Comparison of ENCODE assay signal across 8 cellular contexts in genomic region chr20:45011108-45011526, GRCh38. TPM values are rescaled to one million over a fixed set of nuclear protein-coding genes. Genes with fewer than 3 reads are reported as not detected.
DNase-seq lines count a peak whose midpoint lies in the region; ATAC-seq, FAIRE-seq and TF ChIP-seq lines count a peak whose summit lies in the region.

No MANE protein-coding gene starts in this region.

- CTCF ChIA-PET in activated CD4-positive, alpha-beta memory T cell treated with anti-CD3 and anti-CD28 coated beads for 36 hours (lab: Charles Lee), result interaction anchor here (0.7 to 5.9 kb wide), 30 partner anchors 9 to 283 kb away, joined by 3 to 100 read pairs (median 4); partner anchors contain the start of gene STK4

- peaks cover 62% of the 10 kb centered on the region for H3K4me1 Mint-ChIP-seq in activated CD4-positive, alpha-beta memory T cell treated with anti-CD3 and anti-CD28 coated beads for 36 hours (ENCODE audit: low read depth)
- H3K4me1 Mint-ChIP-seq in naive B cell, result peaks cover 16 to 44% (median 27%) of the 10 kb centered on the region in 3 donors

- intact Hi-C loops in activated CD4-positive, alpha-beta memory T cell treated with anti-CD3 and anti-CD28 coated beads for 36 hours (cut with micrococcal nuclease), result loop anchor here (1.0 to 2.0 kb wide), 2 partner anchors 34 to 85 kb away; no protein-coding TSS in a partner anchor

- no peak overlapping the region for H3K4me3 ChIP-seq in epithelial cell of esophagus (ENCODE audit: low read length)

- no peaks in the 10 kb centered on the region for H3K9me3 Mint-ChIP-seq in activated CD4-positive, alpha-beta memory T cell treated with anti-CD3 and anti-CD28 coated beads for 36 hours
- H3K9me3 Mint-ChIP-seq in naive B cell, result no peaks in the 10 kb centered on the region

- H3K36me3 Mint-ChIP-seq in activated CD4-positive, alpha-beta memory T cell treated with anti-CD3 and anti-CD28 coated beads for 36 hours, result peaks cover 44% of the 10 kb centered on the region
- peaks cover 4 to 21% of the 10 kb centered on the region in 2 donors for H3K36me3 Mint-ChIP-seq in naive B cell

- H3K27ac Mint-ChIP-seq in activated CD4-positive, alpha-beta memory T cell treated with anti-CD3 and anti-CD28 coated beads for 36 hours, result no peak overlapping the region
- peak overlapping the region in 5 of 6 donors; percentile 7 to 87 (median 48) for H3K27ac Mint-ChIP-seq in naive B cell

- FAIRE-seq in GM19239 (lab: Jason Lieb, UNC), result peak; percentile 85

- no peak overlapping the region for H3K4me3 Mint-ChIP-seq in activated CD4-positive, alpha-beta memory T cell treated with anti-CD3 and anti-CD28 coated beads for 36 hours
- peak overlapping the region in 1 of 8 donors; percentile 35 for H3K4me3 Mint-ChIP-seq in naive B cell

- ATAC-seq in naive B cell (ENCODE audit: low read depth in 2 of 2), result peak; percentile 79 to 80
- no peak for ATAC-seq in GM21529 (IDR thresholded peaks at IDR 0.05; ENCODE audit: unreplicated experiment)

- H3K27me3 Mint-ChIP-seq in activated CD4-positive, alpha-beta memory T cell treated with anti-CD3 and anti-CD28 coated beads for 36 hours, result no peaks in the 10 kb centered on the region
- H3K27me3 Mint-ChIP-seq in naive B cell, result no peaks in the 10 kb centered on the region

- DNase-seq in AG08395 (ENCODE audit: low spot score) (peak; percentile 59), GM19239 (ENCODE audit: insufficient read length, low spot score) (no peak), NCI-H345 (lab: John Stamatoyannopoulos, UW) (peak; percentile 53), epithelial cell of esophagus (ENCODE audit: low read depth) (peak; percentile 64), naive B cell (peak; percentile 25), superior temporal gyrus (ENCODE audit: extremely low spot score) (peak; percentile 94)
- DNase-seq in activated CD4-positive, alpha-beta memory T cell treated with anti-CD3 and anti-CD28 coated beads for 36 hours, result peak; percentile 55

- TF ChIP-seq CTCF in epithelial cell of esophagus (IDR thresholded peaks at IDR 0.05; ENCODE audit: insufficient read depth, low read depth, low read length, missing control alignments), result peak; percentile 78

- POLR2A ChIA-PET in activated CD4-positive, alpha-beta memory T cell treated with anti-CD3 and anti-CD28 coated beads for 36 hours (lab: Charles Lee), result interaction anchor here (1.0 kb wide), 1 partner anchor 40 kb away, joined by 3 read pairs; no protein-coding TSS in a partner anchor

RNA-seq across cellular contexts. Expression of gene STK4, which starts 44.8 kb away (rescaled TPM):
- total RNA-seq in activated CD4-positive, alpha-beta memory T cell treated with anti-CD3 and anti-CD28 coated beads for 36 hours, result 100 to 1,000 TPM; 126 to 128 TPM
- polyA plus RNA-seq in naive B cell (ENCODE audit: low read depth in 6 of 6), result 100 to 1,000 TPM; 116 to 199 (median 173) TPM

RNA-seq across cellular contexts. Expression of gene TOMM34, which starts 50.9 kb away (rescaled TPM):
- 10 to 100 TPM; 56.3 to 58.4 TPM for total RNA-seq in activated CD4-positive, alpha-beta memory T cell treated with anti-CD3 and anti-CD28 coated beads for 36 hours
- 10 to 100 TPM; 24.8 to 49.1 (median 38.4) TPM for polyA plus RNA-seq in naive B cell (ENCODE audit: low read depth in 6 of 6)
